Comparison of ENCODE assay signal across 10 cellular contexts in the genomic region with DNA sequence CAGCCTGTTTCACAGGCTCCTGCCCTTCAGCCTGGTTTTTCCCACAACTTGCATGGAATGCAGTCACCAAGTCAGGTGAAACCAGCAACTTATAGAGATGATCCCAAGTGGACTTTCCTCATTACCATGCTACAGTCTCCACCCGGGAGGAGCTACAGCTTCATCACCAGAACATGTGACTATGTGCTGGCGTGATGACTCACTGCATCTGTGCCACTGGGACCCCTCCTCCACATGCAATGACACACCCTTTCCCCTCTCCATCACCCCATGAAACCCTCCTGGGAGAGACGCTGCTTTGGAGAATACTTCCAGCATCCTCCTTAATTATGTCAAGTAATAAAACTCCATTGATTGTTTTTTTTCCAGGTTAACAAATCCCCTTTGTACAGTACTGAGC. TPM values are rescaled to one million over a fixed set of nuclear protein-coding genes. Genes with fewer than 3 reads are reported as not detected.
DNase-seq lines count a peak whose midpoint lies in the region; ATAC-seq, FAIRE-seq and TF ChIP-seq lines count a peak whose summit lies in the region.
"Had no signal": no experiment of that assay in that cellular context is flagged by ENCODE, and none has a peak within 500 bp of the region (broad histone marks: within the 10 kb centered on the region; RNA-seq: fewer than 3 reads in every experiment).

No MANE protein-coding gene starts in this region.

- no peak overlapping the region for H3K9ac ChIP-seq in K562 (ENCODE audit: insufficient read depth in 1 of 2, low read depth in 2 of 2, low read length in 2 of 2)

- no peak for TF ChIP-seq RAD21 in K562 (CRISPR knock-in tag; conservative IDR thresholded peaks at IDR 0.05 in 1 of 2, IDR thresholded peaks at IDR 0.05 in 1 of 2)

- peaks cover 8 to 20% of the 10 kb centered on the region in 2 experiments for H3K4me1 ChIP-seq in K562 (replicated peaks in 1 of 2; ENCODE audit: control insufficient read depth in 2 of 2, insufficient read depth in 2 of 2, low read length in 2 of 2)
- H3K4me1 ChIP-seq in Peyer's patch = no peaks in the 10 kb centered on the region

- TF ChIP-seq CTCF in K562 (IDR thresholded peaks at IDR 0.05 in 2 of 3, conservative IDR thresholded peaks at IDR 0.05 in 1 of 3; ENCODE audit: insufficient read depth in 2 of 3, low read depth in 1 of 3, low read length in 3 of 3) (no peak), WERI-Rb-1 (IDR thresholded peaks at IDR 0.05; ENCODE audit: low read depth, low read length) (no peak), Peyer's patch (IDR thresholded peaks at IDR 0.05) (no peak)

- peaks cover 14% of the 10 kb centered on the region; the same call in 2 of the 3 replicates for H3K79me2 ChIP-seq in K562 (ENCODE audit: control insufficient read depth, insufficient read depth, low read length)

- CTCF ChIA-PET in K562 (lab: Yijun Ruan, JAX; ENCODE audit: low intra/inter-chr PET ratio) = no interaction called here

- 19% methylated on average over 3 of the region's 3 CpGs for WGBS in K562 (ENCODE audit: insufficient coverage, low coverage, missing lambda C conversion rate)

- POLR2A ChIA-PET in K562 (lab: Yijun Ruan, JAX) = interaction anchor here (0.7 to 1.6 kb wide), 2 partner anchors 9 to 272 kb away, joined by 3 to 5 read pairs; no protein-coding TSS in a partner anchor

- intact Hi-C loops in K562 (cut with micrococcal nuclease) = no loop called here

- ATAC-seq in K562 = peak; percentile 80

- no peak overlapping the region for H2AFZ ChIP-seq in K562 (ENCODE audit: low read depth, low read length)

- H3K4me2 ChIP-seq in K562 (ENCODE audit: insufficient read depth, low read length) = peak overlapping the region; percentile 43; the same call in 1 of the 2 replicates

- H3K27ac ChIP-seq in K562 (ENCODE audit: extremely low read depth, low read depth, low read length) (peak overlapping the region; percentile 65; the same call in 2 of the 3 replicates), WERI-Rb-1 (no peak overlapping the region), Peyer's patch (no peak overlapping the region)
- H3K27ac ChIP-seq: left ventricle myocardium inferior had no signal

- H3K4me3 ChIP-seq in K562 (no peak overlapping the region), WERI-Rb-1 (ENCODE audit: low read depth, low read length) (no peak overlapping the region), Peyer's patch (no peak overlapping the region)
- H3K4me3 ChIP-seq: left ventricle myocardium inferior had no signal

- H3K27me3 ChIP-seq in K562 (ENCODE audit: control insufficient read depth in 2 of 2, insufficient read depth in 2 of 2, low read length in 2 of 2) = no peaks in the 10 kb centered on the region; a peak in 1 of 5 replicates
- no peaks in the 10 kb centered on the region for H3K27me3 ChIP-seq in WERI-Rb-1 (ENCODE audit: insufficient read depth, low read depth, severe bottlenecking)
- H3K27me3 ChIP-seq in Peyer's patch = no peaks in the 10 kb centered on the region

- H3K36me3 ChIP-seq in K562 (ENCODE audit: control insufficient read depth, insufficient read depth, low read length) (peaks cover 81% of the 10 kb centered on the region), WERI-Rb-1 (peaks cover 28% of the 10 kb centered on the region), Peyer's patch (peaks cover 0 to 19% (median 0%) of the 10 kb centered on the region in 3 donors)

- H3K9me3 ChIP-seq in K562 (replicated peaks; ENCODE audit: control insufficient read depth, insufficient read depth, low read depth, low read length) (no peaks in the 10 kb centered on the region), WERI-Rb-1 (ENCODE audit: severe bottlenecking) (no peaks in the 10 kb centered on the region), Peyer's patch (no peaks in the 10 kb centered on the region)
- H3K9me3 ChIP-seq: left ventricle myocardium inferior had no signal

- in situ Hi-C loops in K562 (cut with MboI) = no loop called here

- BruUV-seq in K562 (replicated peaks; lab: Mats Ljungman, UMichigan) = no TSS peak

- no peak for TF ChIP-seq POLR2A in K562 (conservative IDR thresholded peaks at IDR 0.05)
- TF ChIP-seq POLR2A in Peyer's patch (IDR thresholded peaks at IDR 0.05) = no peak

- peak; percentile 85 for FAIRE-seq in K562 (lab: Jason Lieb, UNC)

- H4K20me1 ChIP-seq in K562 (replicated peaks; ENCODE audit: control insufficient read depth, insufficient read depth, low read length) = no peaks in the 10 kb centered on the region

- DNase-seq in AG08396 (ENCODE audit: low spot score) (peak; percentile 43), HT-29 (ENCODE audit: low spot score) (peak; percentile 22), K562 (ENCODE audit: extremely low read depth in 1 of 4, low spot score in 3 of 4) (peak; percentile 51 to 75 (median 56)), lung microvascular endothelial cell (ENCODE audit: low read depth in 2 of 2) (peak; percentile 39 to 78), cerebellar nuclear complex (lab: John Stamatoyannopoulos, UW) (no peak), WERI-Rb-1 (no peak), DMS53 treated with DMSO at 0.1 percent for 48 hours (lab: John Stamatoyannopoulos, UW; ENCODE audit: unreplicated experiment) (no peak), Peyer's patch (no peak)
- DNase-seq: left ventricle myocardium inferior, NCI-H510A had no signal

- no peaks in the 10 kb centered on the region for H3K9me1 ChIP-seq in K562 (ENCODE audit: control insufficient read depth, insufficient read depth, low read length)

- peak; percentile 55 for TF ChIP-seq EP300 in K562 (IDR thresholded peaks at IDR 0.05; ENCODE audit: low read length)

TF ChIP-seq in K562, 482 proteins besides CTCF, POLR2A, EP300 and RAD21 (continues in another document):
- TF ChIP-seq, protein P1, sequence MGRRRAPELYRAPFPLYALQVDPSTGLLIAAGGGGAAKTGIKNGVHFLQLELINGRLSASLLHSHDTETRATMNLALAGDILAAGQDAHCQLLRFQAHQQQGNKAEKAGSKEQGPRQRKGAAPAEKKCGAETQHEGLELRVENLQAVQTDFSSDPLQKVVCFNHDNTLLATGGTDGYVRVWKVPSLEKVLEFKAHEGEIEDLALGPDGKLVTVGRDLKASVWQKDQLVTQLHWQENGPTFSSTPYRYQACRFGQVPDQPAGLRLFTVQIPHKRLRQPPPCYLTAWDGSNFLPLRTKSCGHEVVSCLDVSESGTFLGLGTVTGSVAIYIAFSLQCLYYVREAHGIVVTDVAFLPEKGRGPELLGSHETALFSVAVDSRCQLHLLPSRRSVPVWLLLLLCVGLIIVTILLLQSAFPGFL (CRISPR knock-in tag; IDR thresholded peaks at IDR 0.05) = no peak
- TF ChIP-seq JUNB (CRISPR knock-in tag; conservative IDR thresholded peaks at IDR 0.05) (0 out of 2 replicates have a peak, but pooled peaks have one; percentile 43), BHLHE40 (IDR thresholded peaks at IDR 0.05; ENCODE audit: low read length) (peak; percentile 39; the same call in 1 of the 2 replicates), HDAC1 (IDR thresholded peaks at IDR 0.05) (0 out of 4 replicates have a peak, but pooled peaks of 1 of the 2 experiments have one; percentile 23), ZFP30 (CRISPR knock-in tag; IDR thresholded peaks at IDR 0.05; ENCODE audit: borderline replicate concordance) (no peak)

RNA-seq across cellular contexts. Expression of a gene that starts 17.6 kb away (rescaled TPM):
- 8.8 and 9.2 TPM in 2 replicates for total RNA-seq in HT-29 (2014; rRNA removed; shearing (Covaris generic))
- total RNA-seq in K562 (2011; cell fraction: chromatin; rRNA removed; ENCODE audit: low replicate concordance) = 20.5 and 30.3 TPM in 2 replicates
- total RNA-seq in K562 (2011; cell fraction: nucleolus; rRNA removed) = 17.8 and 19.8 TPM in 2 replicates
- total RNA-seq in K562 (2011; cell fraction: nucleoplasm; rRNA removed) = 24.1 and 36.3 TPM in 2 replicates
- total RNA-seq in K562 (2014; rRNA removed) = 9.4 and 14.4 TPM in 2 replicates
- 16.6 and 17.3 TPM in 2 replicates for total RNA-seq in K562 (2014; rRNA removed; fragmentation: Illumina TruSeq; extraction: Trizol)
- 16.6 and 17.2 TPM in 2 replicates for total RNA-seq in K562 (2015; rRNA removed; fragmentation: Illumina TruSeq; extraction: Trizol)
- total RNA-seq in K562 (2021) = 28.6 and 29.7 TPM in 2 replicates
- 27.1 and 28.9 TPM in 2 replicates for polyA plus RNA-seq in K562 (2011; rRNA removed)
- polyA plus RNA-seq in K562 (2011; cell fraction: cytosol; rRNA removed) = 28.6 and 28.7 TPM in 2 replicates
- polyA plus RNA-seq in K562 (2011; cell fraction: nucleus; rRNA removed) = 14.7 and 16.9 TPM in 2 replicates
- 24.7 and 27.3 TPM in 2 replicates for polyA plus RNA-seq in K562 (2012)
- polyA plus RNA-seq in K562 (2014; fragmentation: Illumina TruSeq; extraction: Trizol) = 26.6 and 27.7 TPM in 2 replicates
- polyA plus RNA-seq in K562 (2014; fragmentation: Nextera tagmentation; extraction: Ambion mirVana) = 1 to 10 TPM; 5.7 to 6.4 TPM
- 26.9 and 39.7 TPM in 2 replicates for polyA plus RNA-seq in K562 (2014; rRNA removed)
- 27.8 and 36.5 TPM in 2 replicates for polyA minus RNA-seq in K562 (2011; rRNA and poly(A)+ RNA removed)
- polyA minus RNA-seq in K562 (2011; cell fraction: cytosol; rRNA and poly(A)+ RNA removed) = 11.0 and 13.0 TPM in 2 replicates
- polyA minus RNA-seq in K562 (2011; cell fraction: nucleus; rRNA and poly(A)+ RNA removed) = 10.4 and 13.9 TPM in 2 replicates
- 10.5 and 12.7 TPM in 2 replicates for total RNA-seq in lung microvascular endothelial cell
- total RNA-seq in Peyer's patch = 10 to 100 TPM in 2 of 4 donors, 1 to 10 TPM in 2; 8.2 to 17.0 (median 12.5) TPM

RNA-seq across cellular contexts. Expression of a gene that starts 20.7 kb away (rescaled TPM):
- not detected in 2 replicates for total RNA-seq in HT-29 (2014; rRNA removed; shearing (Covaris generic))
- total RNA-seq in K562 (2011; cell fraction: chromatin; rRNA removed; ENCODE audit: low replicate concordance) = not detected in 2 replicates
- total RNA-seq in K562 (2011; cell fraction: nucleolus; rRNA removed) = not detected in 2 replicates
- not detected in 2 replicates for total RNA-seq in K562 (2011; cell fraction: nucleoplasm; rRNA removed)
- not detected in 2 replicates for total RNA-seq in K562 (2014; rRNA removed)
- total RNA-seq in K562 (2014; rRNA removed; fragmentation: Illumina TruSeq; extraction: Trizol) = not detected in 2 replicates
- not detected in 2 replicates for total RNA-seq in K562 (2015; rRNA removed; fragmentation: Illumina TruSeq; extraction: Trizol)
- total RNA-seq in K562 (2021) = not detected in 2 replicates
- not detected in 2 replicates for polyA plus RNA-seq in K562 (2011; rRNA removed)
- not detected in 2 replicates for polyA plus RNA-seq in K562 (2011; cell fraction: cytosol; rRNA removed)
- polyA plus RNA-seq in K562 (2011; cell fraction: nucleus; rRNA removed) = not detected in 2 replicates
- polyA plus RNA-seq in K562 (2012) = not detected in 2 replicates
- not detected in 2 replicates for polyA plus RNA-seq in K562 (2014; fragmentation: Illumina TruSeq; extraction: Trizol)
- polyA plus RNA-seq in K562 (2014; fragmentation: Nextera tagmentation; extraction: Ambion mirVana) = not detected
- not detected in 2 replicates for polyA plus RNA-seq in K562 (2014; rRNA removed)
- not detected in 2 replicates for polyA minus RNA-seq in K562 (2011; rRNA and poly(A)+ RNA removed)
- polyA minus RNA-seq in K562 (2011; cell fraction: cytosol; rRNA and poly(A)+ RNA removed) = not detected in 2 replicates
- not detected in 2 replicates for polyA minus RNA-seq in K562 (2011; cell fraction: nucleus; rRNA and poly(A)+ RNA removed)
- total RNA-seq in lung microvascular endothelial cell = not detected in 2 replicates
- not detected for total RNA-seq in Peyer's patch
- total RNA-seq: left ventricle myocardium inferior had no signal

Comparison
In these comparisons a context has a peak if more than half of its experiments do, and no peak if none do; other contexts are left out.
1. DNase-seq: peak in AG08396 (single experiment), HT-29 (single experiment), K562 (4 of 4) and lung microvascular endothelial cell (2 of 2); none in cerebellar nuclear complex (0 of 2), WERI-Rb-1 (single experiment), DMS53 treated with DMSO at 0.1 percent for 48 hours (single experiment) and Peyer's patch (0 of 3).